In genomic region chr13:50080158-50080855, GRCh38 we compare ENCODE assay signal across 8 cellular contexts.
A peak's percentile ranks its signal among the peaks of the same experiment; 100 is the strongest.
DNase-seq lines count a peak whose midpoint lies in the region; ATAC-seq and TF ChIP-seq lines count a peak whose summit lies in the region.

No MANE protein-coding gene starts in this region.

- H3K27me3 ChIP-seq in Caco-2 (replicated peaks; ENCODE audit: control insufficient read depth, insufficient read depth, low read length), result no peaks in the 10 kb centered on the region
- no peaks in the 10 kb centered on the region for H3K27me3 ChIP-seq in lower lobe of right lung (ENCODE audit: low read depth)

- peak overlapping the region; percentile 87 for H3K4me3 Mint-ChIP-seq in Caco-2 (ENCODE audit: unreplicated experiment)

- H3K27ac Mint-ChIP-seq in Caco-2 (ENCODE audit: unreplicated experiment), result peak overlapping the region; percentile 96

- H3K4me3 ChIP-seq in Caco-2 (ENCODE audit: low read depth, low read length) (peak overlapping the region; percentile 46), choroid plexus epithelial cell (ENCODE audit: low read depth, low read length) (peak overlapping the region; percentile 84), lower lobe of right lung (peak overlapping the region; percentile 73)

- peak overlapping the region; percentile 73 for H3K27ac ChIP-seq in lower lobe of right lung

- H3K4me1 Mint-ChIP-seq in Caco-2 (ENCODE audit: low read depth, unreplicated experiment), result peaks cover 5% of the 10 kb centered on the region

- H3K4me1 ChIP-seq in Caco-2, result peaks cover 14% of the 10 kb centered on the region
- peaks cover 55% of the 10 kb centered on the region for H3K4me1 ChIP-seq in lower lobe of right lung

- no peaks in the 10 kb centered on the region for H3K9me3 Mint-ChIP-seq in Caco-2 (ENCODE audit: unreplicated experiment)

- H3K9me3 ChIP-seq in Caco-2 (no peaks in the 10 kb centered on the region), lower lobe of right lung (no peaks in the 10 kb centered on the region)

- BruUV-seq in Caco-2 (replicated peaks; lab: Mats Ljungman, UMichigan), result TSS peak; percentile 30

- peak in 1 of 2 experiments; percentile 44 for DNase-seq in Caco-2
- DNase-seq in KG1 (lab: John Stamatoyannopoulos, UW), result peak; percentile 70
- DNase-seq in T-helper 2 cell, result peak in 3 of 5 experiments; percentile 29 to 63 (median 55)
- peak; percentile 59 for DNase-seq in choroid plexus epithelial cell (ENCODE audit: low read depth)
- no peak for DNase-seq in lower lobe of right lung
- DNase-seq in stimulated activated naive CD4-positive, alpha-beta T cell treated with Interleukin-2 at 50 U/mL for 16 hours (lab: John Stamatoyannopoulos, UW), result peak; percentile 29
- no peak for DNase-seq in 8988T
- no peak for DNase-seq in left lobe of liver (ENCODE audit: low spot score)

- CTCF ChIA-PET in Caco-2 (lab: Charles Lee), result interaction anchor here (0.7 to 3.0 kb wide), 3 partner anchors 83 to 306 kb away, joined by 3 to 10 read pairs (median 4); partner anchors contain the start of gene TRIM13

- POLR2A ChIA-PET in Caco-2 (lab: Charles Lee), result interaction anchor here (1.0 to 3.1 kb wide), 2 partner anchors 45 to 83 kb away, joined by 3 to 29 read pairs; partner anchors contain the start of gene TRIM13

- H3K27me3 Mint-ChIP-seq in Caco-2 (ENCODE audit: insufficient read depth, unreplicated experiment), result no peaks in the 10 kb centered on the region

- H3K36me3 Mint-ChIP-seq in Caco-2 (ENCODE audit: insufficient read depth, unreplicated experiment), result peaks cover 47% of the 10 kb centered on the region

- no peak for ATAC-seq in lower lobe of right lung
- no peak for ATAC-seq in left lobe of liver

- TF ChIP-seq CTCF in Caco-2 (IDR thresholded peaks at IDR 0.05; ENCODE audit: insufficient read depth in 1 of 2, low read depth in 1 of 2, low read length in 1 of 2, severe bottlenecking in 1 of 2, unreplicated experiment in 1 of 2), result no peak
- no peak for TF ChIP-seq CTCF in choroid plexus epithelial cell (conservative IDR thresholded peaks at IDR 0.05; ENCODE audit: low read depth, low read length)
- no peak for TF ChIP-seq CTCF in lower lobe of right lung (IDR thresholded peaks at IDR 0.05)

- intact Hi-C loops in Caco-2 (cut with micrococcal nuclease; ENCODE audit: unreplicated experiment), result loop anchor here (5.0 to 10.0 kb wide), 3 partner anchors 94 to 992 kb away; no protein-coding TSS in a partner anchor
- intact Hi-C loops in lower lobe of right lung (cut with DNase I), result loop anchor here (10.0 kb wide), 1 partner anchor 454 kb away; no protein-coding TSS in a partner anchor

- no peaks in the 10 kb centered on the region for H3K36me3 ChIP-seq in Caco-2 (ENCODE audit: control insufficient read depth, insufficient read depth, low read length)
- no peaks in the 10 kb centered on the region for H3K36me3 ChIP-seq in lower lobe of right lung

Comparison
In these comparisons a context has a peak if more than half of its experiments do, and no peak if none do; other contexts are left out.
1. DNase-seq: peak in KG1 (single experiment), T-helper 2 cell (3 of 5), choroid plexus epithelial cell (single experiment) and stimulated activated naive CD4-positive, alpha-beta T cell treated with Interleukin-2 at 50 U/mL for 16 hours (single experiment); none in lower lobe of right lung (single experiment), 8988T (single experiment) and left lobe of liver (single experiment).
2. Peak in every context shown above with its lines, with median percentiles within 50 percentile points of each other: H3K4me3 ChIP-seq.